ENCODE assay signal across 8 cellular contexts in genomic region chr1:20731057-20731991, GRCh38. TPM values are rescaled to one million over a fixed set of nuclear protein-coding genes. Genes with fewer than 3 reads are reported as not detected.
DNase-seq lines count a peak whose midpoint lies in the region; TF ChIP-seq lines count a peak whose summit lies in the region.

No MANE protein-coding gene starts in this region.

- H3K4me3 Mint-ChIP-seq in endothelial cell (ENCODE audit: unreplicated experiment), result no peak overlapping the region

- H3K4me3 ChIP-seq in KMS-11 (IDR thresholded peaks at IDR 0.05; ENCODE audit: insufficient read depth, low read depth, low read length) (peak overlapping the region; percentile 20), neuronal stem cell (ENCODE audit: low read length in 2 of 2) (peak overlapping the region; percentile 53 to 86)
- H3K4me3 ChIP-seq in effector memory CD4-positive, alpha-beta T cell (ENCODE audit: insufficient read depth, low read depth, low read length, poor library complexity, severe bottlenecking), result peak overlapping the region; percentile 23

- H3K36me3 Mint-ChIP-seq in endothelial cell (ENCODE audit: low read depth, unreplicated experiment), result no peaks in the 10 kb centered on the region

- H3K9me3 ChIP-seq in effector memory CD4-positive, alpha-beta T cell (ENCODE audit: control insufficient read depth, low read length), result no peaks in the 10 kb centered on the region
- no peaks in the 10 kb centered on the region for H3K9me3 ChIP-seq in neuronal stem cell (replicated peaks in 1 of 2; ENCODE audit: control insufficient read depth in 2 of 2, insufficient read depth in 1 of 2, low read depth in 1 of 2, low read length in 2 of 2)

- peaks cover 2% of the 10 kb centered on the region for H3K4me1 Mint-ChIP-seq in endothelial cell (ENCODE audit: unreplicated experiment)

- peaks cover 19% of the 10 kb centered on the region for H3K27me3 Mint-ChIP-seq in endothelial cell (ENCODE audit: unreplicated experiment)

- no peak overlapping the region for H2AFZ ChIP-seq in KMS-11 (ENCODE audit: low read depth)
- H2AFZ ChIP-seq in neuronal stem cell (ENCODE audit: low read length), result peak overlapping the region; percentile 89

- no peak overlapping the region for H4K8ac ChIP-seq in neuronal stem cell (ENCODE audit: low read depth, low read length)

- H3K4me2 ChIP-seq in KMS-11 (peak overlapping the region; percentile 33; the same call in 1 of the 2 replicates), neuronal stem cell (ENCODE audit: insufficient read depth, low read length, poor library complexity, severe bottlenecking) (peak overlapping the region; percentile 97)

- H3K4me1 ChIP-seq in KMS-11 (ENCODE audit: low read depth, poor library complexity, severe bottlenecking) (peaks cover 25% of the 10 kb centered on the region), neuronal stem cell (ENCODE audit: control insufficient read depth in 2 of 2, insufficient read depth in 1 of 2, low read depth in 1 of 2, low read length in 2 of 2) (peaks cover 18 to 20% of the 10 kb centered on the region in 2 donors)
- H3K4me1 ChIP-seq in effector memory CD4-positive, alpha-beta T cell (ENCODE audit: control insufficient read depth, insufficient read depth, low read length, poor library complexity, severe bottlenecking), result peaks cover 18% of the 10 kb centered on the region

- H3K27ac Mint-ChIP-seq in endothelial cell (ENCODE audit: unreplicated experiment), result no peak overlapping the region

- peak overlapping the region; percentile 34 for H3K23ac ChIP-seq in neuronal stem cell (ENCODE audit: low read depth, low read length, poor library complexity)

- H2BK15ac ChIP-seq in neuronal stem cell (ENCODE audit: low read length), result peak overlapping the region; percentile 43

- no CpG with 5 or more reads among the region's 62 CpGs for WGBS in neuronal stem cell (ENCODE audit: extremely low coverage in 2 of 2, insufficient read length in 2 of 2, insufficient replicate concordance in 1 of 2), 2 donors

- H3K18ac ChIP-seq in neuronal stem cell (ENCODE audit: low read length), result peak overlapping the region; percentile 86

- H3K79me2 ChIP-seq in KMS-11 (ENCODE audit: insufficient read depth, low read depth), result no peaks in the 10 kb centered on the region

- H4K20me1 ChIP-seq in KMS-11 (ENCODE audit: insufficient read depth), result no peaks in the 10 kb centered on the region

- H3K36me3 ChIP-seq in KMS-11 (ENCODE audit: insufficient read depth) (no peaks in the 10 kb centered on the region), neuronal stem cell (replicated peaks in 1 of 2; ENCODE audit: control insufficient read depth in 2 of 2, insufficient read depth in 2 of 2, low read length in 2 of 2) (peaks cover 0 to 2% of the 10 kb centered on the region in 2 donors)
- no peaks in the 10 kb centered on the region for H3K36me3 ChIP-seq in effector memory CD4-positive, alpha-beta T cell (ENCODE audit: control insufficient read depth, insufficient read depth, low read length)

- H2BK120ac ChIP-seq in neuronal stem cell (ENCODE audit: low read depth, low read length), result no peak overlapping the region

- H2AK5ac ChIP-seq in neuronal stem cell (ENCODE audit: low read depth, low read length), result peak overlapping the region; percentile 0

- H3K9ac ChIP-seq in KMS-11 (no peak overlapping the region), neuronal stem cell (ENCODE audit: low read depth, low read length, poor library complexity) (peak overlapping the region; percentile 92)

- H3K79me1 ChIP-seq in neuronal stem cell (ENCODE audit: low read depth, low read length), result peaks cover 4% of the 10 kb centered on the region

- peaks cover 49% of the 10 kb centered on the region for H3K27me3 ChIP-seq in KMS-11 (ENCODE audit: insufficient read depth, low read depth)
- no peaks in the 10 kb centered on the region for H3K27me3 ChIP-seq in effector memory CD4-positive, alpha-beta T cell (replicated peaks; ENCODE audit: control insufficient read depth, insufficient read depth, low read length, poor library complexity, severe bottlenecking)
- H3K27me3 ChIP-seq in neuronal stem cell (ENCODE audit: control insufficient read depth in 3 of 3, insufficient read depth in 3 of 3, low read depth in 1 of 3, low read length in 3 of 3), result peaks cover 0 to 25% (median 8%) of the 10 kb centered on the region in 3 experiments

- H2BK5ac ChIP-seq in neuronal stem cell (ENCODE audit: low read length), result peak overlapping the region; percentile 67

- peak overlapping the region; percentile 16 for H2BK12ac ChIP-seq in neuronal stem cell (ENCODE audit: low read length)

- peak overlapping the region; percentile 77 for H4K91ac ChIP-seq in neuronal stem cell (ENCODE audit: low read depth, low read length, poor library complexity)

- no peak overlapping the region for H3K4ac ChIP-seq in neuronal stem cell (ENCODE audit: low read length)

- H3K27ac ChIP-seq in KMS-11 (no peak overlapping the region), neuronal stem cell (replicated peaks; ENCODE audit: low read length) (no peak overlapping the region)
- no peak overlapping the region for H3K27ac ChIP-seq in effector memory CD4-positive, alpha-beta T cell (ENCODE audit: insufficient read depth, low read length, poor library complexity, severe bottlenecking)

- peak overlapping the region; percentile 9 for H3K14ac ChIP-seq in neuronal stem cell (ENCODE audit: low read length)

- TF ChIP-seq CTCF in KMS-11 (conservative IDR thresholded peaks at IDR 0.05; ENCODE audit: low read depth, low read length) (no peak), endothelial cell (IDR thresholded peaks at IDR 0.05; ENCODE audit: unreplicated experiment) (no peak)

- DNase-seq in NCI-H82 (lab: John Stamatoyannopoulos, UW) (peak; percentile 55), NCI-H82 treated with DMSO at 0.1 percent for 48 hours (lab: John Stamatoyannopoulos, UW; ENCODE audit: unreplicated experiment) (no peak), neuronal stem cell (ENCODE audit: low spot score) (no peak), iPS-NIHi7 (ENCODE audit: extremely low spot score) (no peak), endothelial cell (ENCODE audit: low spot score) (no peak), GOT3 (lab: John Stamatoyannopoulos, UW) (no peak)
- no peak for DNase-seq in effector memory CD4-positive, alpha-beta T cell

- H3K9me3 Mint-ChIP-seq in endothelial cell (ENCODE audit: unreplicated experiment), result no peaks in the 10 kb centered on the region

RNA-seq across cellular contexts. Expression of gene SH2D5, which starts 1.2 kb away (rescaled TPM):
- polyA plus RNA-seq in neuronal stem cell (2013, experiment 1 of 2), result 5.5 TPM
- polyA plus RNA-seq in neuronal stem cell (2013, experiment 2 of 2), result 5.3 TPM
- total RNA-seq in endothelial cell (ENCODE audit: unreplicated experiment), result 0.26 TPM

RNA-seq across cellular contexts. Expression of gene KIF17, which starts 13.5 kb away (rescaled TPM):
- polyA plus RNA-seq in neuronal stem cell (2013, experiment 1 of 2), result 5.8 TPM
- polyA plus RNA-seq in neuronal stem cell (2013, experiment 2 of 2), result 5.8 TPM
- 1.8 TPM for total RNA-seq in endothelial cell (ENCODE audit: unreplicated experiment)

RNA-seq across cellular contexts. Expression of gene HP1BP3, which starts 55.8 kb away (rescaled TPM):
- 193 TPM for polyA plus RNA-seq in neuronal stem cell (2013, experiment 1 of 2)
- polyA plus RNA-seq in neuronal stem cell (2013, experiment 2 of 2), result 204 TPM
- 164 TPM for total RNA-seq in endothelial cell (ENCODE audit: unreplicated experiment)
